In the genomic region with DNA sequence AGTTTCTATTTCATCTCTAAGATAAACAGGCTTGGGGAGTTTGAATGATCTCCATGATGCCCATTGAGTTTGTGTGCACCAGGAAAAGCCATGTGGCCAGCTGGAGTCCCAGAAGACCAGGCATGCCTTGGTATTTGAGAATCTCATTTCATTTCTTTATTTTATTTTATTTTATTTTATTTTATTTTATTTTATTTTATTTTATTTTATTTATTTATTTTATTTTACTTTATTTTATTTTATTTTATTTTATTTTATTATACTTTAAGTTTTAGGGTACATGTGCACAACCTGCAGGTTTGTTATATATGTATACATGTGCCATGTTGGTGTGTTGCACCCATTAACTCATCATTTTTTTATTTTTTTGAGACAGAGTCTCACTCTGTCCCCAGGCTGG, we compare ENCODE assay signal across 4 cellular contexts. TPM values are rescaled to one million over a fixed set of nuclear protein-coding genes. Genes with fewer than 3 reads are reported as not detected.
"Had no signal": no experiment of that assay in that cellular context is flagged by ENCODE, and none has a peak within 500 bp of the region (broad histone marks: within the 10 kb centered on the region; RNA-seq: fewer than 3 reads in every experiment).

No MANE protein-coding gene starts in this region.

RNA-seq across cellular contexts. Expression of gene MRAP2, which starts 51.1 kb away (rescaled TPM):
- total RNA-seq: OCI-LY7, PC-9, Right ventricle myocardium inferior, SJSA1 had no signal
